In genomic region chr21:44951186-44951915, GRCh38 we compare ENCODE assay signal across 2 cellular contexts.
TF ChIP-seq lines count a peak whose summit lies in the region.

No MANE protein-coding gene starts in this region.

TF ChIP-seq in HEK293, 187 proteins besides CTCF, POLR2A, EP300 and RAD21:
- no peak for TF ChIP-seq ZNF514 (tag by site-specific recombination; IDR thresholded peaks at IDR 0.05)
- TF ChIP-seq ZNF596 (tag by site-specific recombination; IDR thresholded peaks at IDR 0.05) = no peak
- TF ChIP-seq ZFHX2 (tag by site-specific recombination; conservative IDR thresholded peaks at IDR 0.05) = peak; percentile 84
- TF ChIP-seq ZNF221 (tag by site-specific recombination; IDR thresholded peaks at IDR 0.05; ENCODE audit: borderline replicate concordance) = no peak
- TF ChIP-seq EGR2 (tag by site-specific recombination; IDR thresholded peaks at IDR 0.05; ENCODE audit: low read depth) = peak; percentile 95

TF ChIP-seq in GM12878, 131 proteins besides CTCF, POLR2A, EP300 and RAD21:
- TF ChIP-seq E2F8 (IDR thresholded peaks at IDR 0.05; ENCODE audit: low read depth, partially characterized antibody) = no peak
- no peak for TF ChIP-seq ZNF274 (IDR thresholded peaks at IDR 0.05; ENCODE audit: insufficient read depth, insufficient read length)
- no peak for TF ChIP-seq PBX3 (IDR thresholded peaks at IDR 0.05; ENCODE audit: insufficient replicate concordance, low read depth, low read length)
- no peak for TF ChIP-seq CBX5 (IDR thresholded peaks at IDR 0.05; ENCODE audit: low read depth)
- no peak for TF ChIP-seq RCOR1 (conservative IDR thresholded peaks at IDR 0.05; ENCODE audit: low read depth, low read length)
- no peak for TF ChIP-seq ZZZ3 (IDR thresholded peaks at IDR 0.05; ENCODE audit: control insufficient read depth, insufficient read length, low read depth)
- TF ChIP-seq ZBTB4 (CRISPR knock-in tag; IDR thresholded peaks at IDR 0.05) = no peak
- TF ChIP-seq YBX1 (IDR thresholded peaks at IDR 0.05) = no peak
